In genomic region chr7:101747058-101747617, GRCh38 we compare ENCODE assay signal across 16 cellular contexts.
DNase-seq lines count a peak whose midpoint lies in the region; ATAC-seq, FAIRE-seq and TF ChIP-seq lines count a peak whose summit lies in the region.
"Had no signal": no experiment of that assay in that cellular context is flagged by ENCODE, and none has a peak within 500 bp of the region (broad histone marks: within the 10 kb centered on the region; RNA-seq: fewer than 3 reads in every experiment).

No MANE protein-coding gene starts in this region.

- BruUV-seq in HepG2 (replicated peaks; lab: Mats Ljungman, UMichigan) (no TSS peak), K562 (replicated peaks; lab: Mats Ljungman, UMichigan) (no TSS peak)

- no peaks in the 10 kb centered on the region for H3K9me1 ChIP-seq in K562 (ENCODE audit: control insufficient read depth, insufficient read depth, low read length)

- H3K9me3 ChIP-seq in HepG2 (ENCODE audit: low read length) = no peaks in the 10 kb centered on the region
- H3K9me3 ChIP-seq in right lobe of liver = no peaks in the 10 kb centered on the region
- H3K9me3 ChIP-seq in NT2/D1 (ENCODE audit: insufficient read depth, low read length) = no peaks in the 10 kb centered on the region
- H3K9me3 ChIP-seq in K562 (replicated peaks; ENCODE audit: control insufficient read depth, insufficient read depth, low read depth, low read length) = no peaks in the 10 kb centered on the region
- no peaks in the 10 kb centered on the region for H3K9me3 ChIP-seq in smooth muscle cell (replicated peaks; ENCODE audit: low read depth)
- H3K9me3 ChIP-seq in tibial nerve = no peaks in the 10 kb centered on the region

- no peak overlapping the region for H3K27ac ChIP-seq in HepG2 (ENCODE audit: extremely low read length, insufficient read depth, low read length)
- no peak overlapping the region for H3K27ac ChIP-seq in right lobe of liver
- H3K27ac ChIP-seq in K562 (ENCODE audit: extremely low read depth, low read depth, low read length) = no peak overlapping the region
- H3K27ac ChIP-seq in smooth muscle cell (ENCODE audit: low read depth) = no peak overlapping the region
- no peak overlapping the region for H3K27ac ChIP-seq in tibial nerve
- H3K27ac ChIP-seq: GM23248 had no signal

- peaks cover 14% of the 10 kb centered on the region for H3F3A ChIP-seq in smooth muscle cell (ENCODE audit: low read depth)

- TF ChIP-seq RAD21 in HepG2 (CRISPR knock-in tag; IDR thresholded peaks at IDR 0.05) (no peak), K562 (CRISPR knock-in tag; conservative IDR thresholded peaks at IDR 0.05 in 1 of 2, IDR thresholded peaks at IDR 0.05 in 1 of 2) (no peak)

- in situ Hi-C loops in HepG2 (cut with HindIII; ENCODE audit: extremely low pct_ligation_motif_present, low pct_unique_long_range_greater_than_20kb) = no loop called here
- in situ Hi-C loops in K562 (cut with MboI) = no loop called here

- TF ChIP-seq EP300 in HepG2 (IDR thresholded peaks at IDR 0.05; ENCODE audit: low read depth in 2 of 2, low read length in 2 of 2) = no peak
- TF ChIP-seq EP300 in HepG2 (CRISPR knock-in tag; IDR thresholded peaks at IDR 0.05; ENCODE audit: borderline replicate concordance) = no peak
- no peak for TF ChIP-seq EP300 in K562 (IDR thresholded peaks at IDR 0.05; ENCODE audit: low read length)
- TF ChIP-seq EP300 in tibial nerve (IDR thresholded peaks at IDR 0.05) = no peak

- H3K4me1 ChIP-seq in HepG2 (ENCODE audit: insufficient read depth, low read length) = peaks cover 8% of the 10 kb centered on the region
- peaks cover 0 to 6% (median 0%) of the 10 kb centered on the region in 4 donors for H3K4me1 ChIP-seq in right lobe of liver
- H3K4me1 ChIP-seq in NT2/D1 (ENCODE audit: insufficient read depth, insufficient read length) = peaks cover 3% of the 10 kb centered on the region
- peaks cover 3 to 43% of the 10 kb centered on the region in 2 experiments; a peak in 3 of 5 replicates for H3K4me1 ChIP-seq in K562 (replicated peaks in 1 of 2; ENCODE audit: control insufficient read depth in 2 of 2, insufficient read depth in 2 of 2, low read length in 2 of 2)
- peaks cover 24% of the 10 kb centered on the region for H3K4me1 ChIP-seq in smooth muscle cell (ENCODE audit: low read depth)
- peaks cover 0 to 21% (median 7%) of the 10 kb centered on the region in 4 donors for H3K4me1 ChIP-seq in tibial nerve

- H3K9ac ChIP-seq in HepG2 (ENCODE audit: insufficient read depth, low read depth, low read length) (no peak overlapping the region), NT2/D1 (ENCODE audit: insufficient read length, low read depth) (peak overlapping the region; percentile 9), K562 (ENCODE audit: insufficient read depth in 1 of 2, low read depth in 2 of 2, low read length in 2 of 2) (0 out of 4 replicates have a peak overlapping the region, but pooled peaks of 1 of the 2 experiments have one; percentile 48), smooth muscle cell (ENCODE audit: low read depth) (no peak overlapping the region)
- H3K9ac ChIP-seq: GM23248 had no signal

- no peak overlapping the region for H2AFZ ChIP-seq in HepG2 (ENCODE audit: low read length)
- H2AFZ ChIP-seq in K562 (ENCODE audit: low read depth, low read length) = no peak overlapping the region
- H2AFZ ChIP-seq in smooth muscle cell (ENCODE audit: low read depth) = peak overlapping the region; percentile 91
- H2AFZ ChIP-seq: GM23248 had no signal

- no peak for TF ChIP-seq CTCF in HepG2 (CRISPR knock-in tag; IDR thresholded peaks at IDR 0.05)
- TF ChIP-seq CTCF in right lobe of liver (IDR thresholded peaks at IDR 0.05) = no peak
- no peak for TF ChIP-seq CTCF in K562 (IDR thresholded peaks at IDR 0.05 in 2 of 3, conservative IDR thresholded peaks at IDR 0.05 in 1 of 3; ENCODE audit: insufficient read depth in 2 of 3, low read depth in 1 of 3, low read length in 3 of 3)
- no peak for TF ChIP-seq CTCF in smooth muscle cell (IDR thresholded peaks at IDR 0.05; ENCODE audit: borderline replicate concordance, insufficient read depth, poor library complexity, severe bottlenecking)
- TF ChIP-seq CTCF in tibial nerve (IDR thresholded peaks at IDR 0.05) = no peak

- WGBS in HepG2 (ENCODE audit: low lambda C conversion rate) = 56% methylated on average over 9 of the region's 9 CpGs
- WGBS in right lobe of liver (ENCODE audit: insufficient coverage, low coverage, low lambda C conversion rate, missing lambda C conversion rate) = 93% methylated on average over 8 of the region's 9 CpGs
- WGBS in K562 (ENCODE audit: insufficient coverage, low coverage, missing lambda C conversion rate) = 45% methylated on average over 9 of the region's 9 CpGs
- 87% methylated on average over 9 of the region's 9 CpGs for WGBS in smooth muscle cell (ENCODE audit: low lambda C conversion rate)
- 74 to 75% methylated on average over 9 of the region's 9 CpGs for WGBS in tibial nerve, 2 donors

- no peak for DNase-seq in HepG2 (ENCODE audit: low spot score)
- no peak for DNase-seq in right lobe of liver
- DNase-seq in NT2/D1 (ENCODE audit: low read depth, low spot score) = no peak
- DNase-seq in K562 (ENCODE audit: extremely low read depth in 1 of 4, low spot score in 3 of 4) = no peak
- no peak for DNase-seq in smooth muscle cell (lab: John Stamatoyannopoulos, UW; ENCODE audit: unreplicated experiment)
- no peak for DNase-seq in HT-29 (ENCODE audit: low spot score)
- DNase-seq in middle frontal gyrus (ENCODE audit: extremely low spot score, low spot score) = no peak
- no peak for DNase-seq in tibial nerve (ENCODE audit: low spot score in 2 of 2)
- DNase-seq: Calu3; CD4-positive, CD25-positive, alpha-beta regulatory T cell; GM23248; HFFc6; NCI-H146; NCI-H2107; SIG-M5 had no signal

- intact Hi-C loops in HepG2 (cut with micrococcal nuclease; ENCODE audit: unreplicated experiment) = no loop called here
- intact Hi-C loops in right lobe of liver (cut with DNase I) = no loop called here
- intact Hi-C loops in K562 (cut with micrococcal nuclease) = no loop called here

- H4K20me1 ChIP-seq in HepG2 (ENCODE audit: insufficient read depth, low read length) (no peaks in the 10 kb centered on the region), K562 (replicated peaks; ENCODE audit: control insufficient read depth, insufficient read depth, low read length) (no peaks in the 10 kb centered on the region), smooth muscle cell (ENCODE audit: low read depth) (no peaks in the 10 kb centered on the region)

- CTCF ChIA-PET in HepG2 (lab: Yijun Ruan, JAX; ENCODE audit: low intra/inter-chr PET ratio, low total read pairs) = no interaction called here
- CTCF ChIA-PET in K562 (lab: Yijun Ruan, JAX; ENCODE audit: low intra/inter-chr PET ratio) = no interaction called here

- TF ChIP-seq POLR2A in HepG2 (IDR thresholded peaks at IDR 0.05; ENCODE audit: insufficient read depth in 1 of 2, low read depth in 2 of 2, low read length in 2 of 2) = no peak
- TF ChIP-seq POLR2A in right lobe of liver (IDR thresholded peaks at IDR 0.05) = no peak
- no peak for TF ChIP-seq POLR2A in K562 (conservative IDR thresholded peaks at IDR 0.05)
- no peak for TF ChIP-seq POLR2A in tibial nerve (IDR thresholded peaks at IDR 0.05)

- H3K36me3 ChIP-seq in HepG2 (replicated peaks in 1 of 2; ENCODE audit: control insufficient read depth in 1 of 2, insufficient read depth in 2 of 2, low read length in 2 of 2) (no peaks in the 10 kb centered on the region), right lobe of liver (no peaks in the 10 kb centered on the region), NT2/D1 (ENCODE audit: insufficient read depth, insufficient read length, low read length) (no peaks in the 10 kb centered on the region), K562 (ENCODE audit: control insufficient read depth, insufficient read depth, low read length) (no peaks in the 10 kb centered on the region), smooth muscle cell (ENCODE audit: low read depth) (no peaks in the 10 kb centered on the region), tibial nerve (no peaks in the 10 kb centered on the region)

- ATAC-seq in HepG2 (no peak), right lobe of liver (no peak), K562 (no peak)

- FAIRE-seq in HepG2 (lab: Jason Lieb, UNC) (no peak), K562 (lab: Jason Lieb, UNC) (no peak)
- FAIRE-seq: GM12892 had no signal

- no peaks in the 10 kb centered on the region for H3K79me2 ChIP-seq in HepG2 (ENCODE audit: insufficient read depth, low read length)
- no peaks in the 10 kb centered on the region for H3K79me2 ChIP-seq in K562 (ENCODE audit: control insufficient read depth, insufficient read depth, low read length)
- no peaks in the 10 kb centered on the region for H3K79me2 ChIP-seq in smooth muscle cell (ENCODE audit: low read depth)

- peaks cover 5 to 51% of the 10 kb centered on the region in 2 experiments; a peak in 4 of 5 replicates for H3K27me3 ChIP-seq in HepG2 (ENCODE audit: control insufficient read depth in 1 of 2, insufficient read depth in 2 of 2, low read length in 2 of 2)
- H3K27me3 ChIP-seq in right lobe of liver = no peaks in the 10 kb centered on the region
- no peaks in the 10 kb centered on the region for H3K27me3 ChIP-seq in NT2/D1 (ENCODE audit: insufficient read depth, insufficient read length)
- H3K27me3 ChIP-seq in K562 (ENCODE audit: control insufficient read depth in 2 of 2, insufficient read depth in 2 of 2, low read length in 2 of 2) = peaks cover 5 to 30% of the 10 kb centered on the region in 2 experiments; a peak in 4 of 5 replicates
- no peaks in the 10 kb centered on the region for H3K27me3 ChIP-seq in smooth muscle cell (ENCODE audit: low read depth)
- peaks cover 0 to 46% of the 10 kb centered on the region in 2 donors for H3K27me3 ChIP-seq in tibial nerve

- H3K4me3 ChIP-seq in HepG2 (replicated peaks in 1 of 3; ENCODE audit: insufficient read depth in 1 of 3, low read depth in 2 of 3, low read length in 3 of 3) = no peak overlapping the region
- no peak overlapping the region for H3K4me3 ChIP-seq in right lobe of liver
- no peak overlapping the region for H3K4me3 ChIP-seq in NT2/D1 (ENCODE audit: insufficient read length, low read depth)
- H3K4me3 ChIP-seq in K562 = no peak overlapping the region
- no peak overlapping the region for H3K4me3 ChIP-seq in smooth muscle cell
- no peak overlapping the region for H3K4me3 ChIP-seq in tibial nerve
- H3K4me3 ChIP-seq: GM23248 had no signal

- POLR2A ChIA-PET in HepG2 (lab: Yijun Ruan, JAX) = no interaction called here
- POLR2A ChIA-PET in K562 (lab: Yijun Ruan, JAX) = no interaction called here

- H3K4me2 ChIP-seq in HepG2 (ENCODE audit: low read depth, low read length) = no peak overlapping the region
- no peak overlapping the region for H3K4me2 ChIP-seq in K562 (ENCODE audit: insufficient read depth, low read length)
- H3K4me2 ChIP-seq in smooth muscle cell = peak overlapping the region; percentile 67

TF ChIP-seq in HepG2, 621 proteins besides CTCF, POLR2A, EP300 and RAD21 (continues in another document):
- TF ChIP-seq ZFP36 (IDR thresholded peaks at IDR 0.05; ENCODE audit: borderline replicate concordance, low read depth, low read length, partially characterized antibody) = peak; percentile 37

TF ChIP-seq in K562, 482 proteins besides CTCF, POLR2A, EP300 and RAD21 (continues in another document):
- TF ChIP-seq BCOR (IDR thresholded peaks at IDR 0.05) (peak; percentile 93), CEBPG (CRISPR knock-in tag; IDR thresholded peaks at IDR 0.05) (no peak), CEBPG (tag; conservative IDR thresholded peaks at IDR 0.05 in 1 of 2, IDR thresholded peaks at IDR 0.05 in 1 of 2) (no peak), ZNF263 (CRISPR knock-in tag; IDR thresholded peaks at IDR 0.05; ENCODE audit: borderline replicate concordance) (0 out of 2 replicates have a peak, but pooled peaks have one; percentile 50)

Comparison
In these comparisons a context has a peak if more than half of its experiments do, and no peak if none do; other contexts are left out.
1. Of the 241 proteins assayed by ChIP-seq in both HepG2 and K562: peak only in HepG2: none; only in K562: KDM1A and ZNF263; in both: ZFP36; in neither: 238.